ENCODE assay signal across 8 cellular contexts in genomic region chr12:103929051-103929908, GRCh38. TPM values are rescaled to one million over a fixed set of nuclear protein-coding genes. Genes with fewer than 3 reads are reported as not detected.
DNase-seq lines count a peak whose midpoint lies in the region; ATAC-seq and TF ChIP-seq lines count a peak whose summit lies in the region.

No MANE protein-coding gene starts in this region.

- peak overlapping the region; percentile 24 to 87 for H3K4me3 ChIP-seq in CD4-positive, alpha-beta memory T cell (ENCODE audit: low read length in 2 of 2)

- CTCF ChIA-PET in CD4-positive, alpha-beta memory T cell (lab: Charles Lee; ENCODE audit: partially characterized antibody): interaction anchor here (0.7 to 2.9 kb wide), 10 partner anchors 12 to 180 kb away, joined by 3 to 12 read pairs (median 4); partner anchors contain the start of gene TDG

- peak overlapping the region; percentile 99 for H3K27ac ChIP-seq in CD4-positive, alpha-beta memory T cell (ENCODE audit: low read depth, low read length)
- peak overlapping the region; percentile 69 for H3K27ac ChIP-seq in epithelial cell of prostate

- peaks cover 10 to 49% of the 10 kb centered on the region in 2 donors for H3K36me3 Mint-ChIP-seq in CD4-positive, alpha-beta memory T cell

- TF ChIP-seq RAD21 in Ishikawa (IDR thresholded peaks at IDR 0.05; ENCODE audit: low read depth): no peak

- peak; percentile 92 to 94 (median 93) for DNase-seq in CD4-positive, alpha-beta memory T cell
- DNase-seq in OCI-M1 (lab: John Stamatoyannopoulos, UW) (peak; percentile 96), activated T-cell treated with anti-CD3 and anti-CD28 coated beads for 48 hours (ENCODE audit: low read depth) (peak; percentile 71), epithelial cell of prostate (ENCODE audit: low read depth, low spot score) (peak; percentile 51), middle frontal gyrus (ENCODE audit: extremely low spot score, low spot score) (peak; percentile 83)
- DNase-seq in stimulated activated CD8-positive, alpha-beta memory T cell treated with anti-CD3 and anti-CD28 coated beads, Interleukin-15, amount 100 ng/mL, for 4 hours (ENCODE audit: low read depth in 2 of 2): peak; percentile 65 to 76

- intact Hi-C loops in CD4-positive, alpha-beta memory T cell (cut with micrococcal nuclease): loop anchor here (1.0 kb wide), 1 partner anchor 27 kb away; no protein-coding TSS in a partner anchor

- POLR2A ChIA-PET in CD4-positive, alpha-beta memory T cell (lab: Charles Lee; ENCODE audit: partially characterized antibody): interaction anchor here (0.6 to 5.2 kb wide), 43 partner anchors 8 to 1868 kb away, joined by 3 to 139 read pairs (median 6); partner anchors contain the start of genes APPL2, EID3, HCFC2 and NFYB

- ATAC-seq in GM21447 (IDR thresholded peaks at IDR 0.05; ENCODE audit: unreplicated experiment): peak; percentile 25

- H3K4me1 Mint-ChIP-seq in CD4-positive, alpha-beta memory T cell: peaks cover 38 to 79% (median 53%) of the 10 kb centered on the region in 4 donors

- H3K27ac Mint-ChIP-seq in CD4-positive, alpha-beta memory T cell: peak overlapping the region; percentile 99 to 100 (median 100)

- no peaks in the 10 kb centered on the region for H3K27me3 ChIP-seq in CD4-positive, alpha-beta memory T cell (ENCODE audit: insufficient read depth, low read length)

- H3K36me3 ChIP-seq in CD4-positive, alpha-beta memory T cell (ENCODE audit: insufficient read depth, low read length): peaks cover 13% of the 10 kb centered on the region

- H3K4me3 Mint-ChIP-seq in CD4-positive, alpha-beta memory T cell: peak overlapping the region; percentile 87 to 96 (median 91)

- H3K27me3 Mint-ChIP-seq in CD4-positive, alpha-beta memory T cell: peaks cover 0 to 3% of the 10 kb centered on the region in 2 donors

- no peak for TF ChIP-seq EP300 in Ishikawa (IDR thresholded peaks at IDR 0.05; ENCODE audit: borderline replicate concordance)

- H3K9me3 Mint-ChIP-seq in CD4-positive, alpha-beta memory T cell: peaks cover 0 to 5% (median 0%) of the 10 kb centered on the region in 8 donors

- no peaks in the 10 kb centered on the region for H3K9me3 ChIP-seq in CD4-positive, alpha-beta memory T cell (ENCODE audit: control insufficient read depth in 1 of 2, low read length in 2 of 2)

- peaks cover 58% of the 10 kb centered on the region for H3K4me1 ChIP-seq in CD4-positive, alpha-beta memory T cell (ENCODE audit: insufficient read depth, low read length)

TF ChIP-seq in Ishikawa, 13 proteins besides CTCF, POLR2A, EP300 and RAD21:
- TF ChIP-seq NFIC (IDR thresholded peaks at IDR 0.05): no peak
- 0 out of 2 replicates have a peak, but pooled peaks have one; percentile 7 for TF ChIP-seq CREB1 (IDR thresholded peaks at IDR 0.05; ENCODE audit: low read depth)
- TF ChIP-seq FOXM1 (IDR thresholded peaks at IDR 0.05; ENCODE audit: borderline replicate concordance, low read depth): no peak
- TF ChIP-seq, protein P1, sequence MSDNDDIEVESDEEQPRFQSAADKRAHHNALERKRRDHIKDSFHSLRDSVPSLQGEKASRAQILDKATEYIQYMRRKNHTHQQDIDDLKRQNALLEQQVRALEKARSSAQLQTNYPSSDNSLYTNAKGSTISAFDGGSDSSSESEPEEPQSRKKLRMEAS (IDR thresholded peaks at IDR 0.05): 0 out of 2 replicates have a peak, but pooled peaks have one; percentile 42
- peak; percentile 38; the same call in 1 of the 2 replicates for TF ChIP-seq TAF1 (IDR thresholded peaks at IDR 0.05; ENCODE audit: low read depth)
- TF ChIP-seq ZBTB7A (IDR thresholded peaks at IDR 0.05; ENCODE audit: low read depth): peak; percentile 87; the same call in 1 of the 2 replicates
TF ChIP-seq in Ishikawa: peak in this region for 4.

RNA-seq across cellular contexts. Expression of gene HSP90B1, which starts 0.9 kb away (rescaled TPM):
- 100 to 1,000 TPM; 515 to 534 TPM for total RNA-seq in CD4-positive, alpha-beta memory T cell
- 100 to 1,000 TPM; 199 to 253 TPM for polyA plus RNA-seq in CD4-positive, alpha-beta memory T cell

RNA-seq across cellular contexts. Expression of gene TDG, which starts 36.4 kb away (rescaled TPM):
- total RNA-seq in CD4-positive, alpha-beta memory T cell: 10 to 100 TPM; 35.1 to 38.3 TPM
- polyA plus RNA-seq in CD4-positive, alpha-beta memory T cell: 10 to 100 TPM; 12.9 to 19.3 TPM

Comparison
In these comparisons a context has a peak if more than half of its experiments do, and no peak if none do; other contexts are left out.
1. Peak in every context shown above with its lines: DNase-seq, ATAC-seq, H3K4me3 ChIP-seq and H3K27ac ChIP-seq.